14 cellular contexts compared by ENCODE assay signal in genomic region chr18:63588869-63589268, GRCh38. TPM values are rescaled to one million over a fixed set of nuclear protein-coding genes. Genes with fewer than 3 reads are reported as not detected.
"Had no signal": no experiment of that assay in that cellular context is flagged by ENCODE, and none has a peak within 500 bp of the region (broad histone marks: within the 10 kb centered on the region; RNA-seq: fewer than 3 reads in every experiment).

No MANE protein-coding gene starts in this region.

- H3K4me3 Mint-ChIP-seq: activated naive CD4-positive, alpha-beta T cell treated with anti-CD3 and anti-CD28 coated beads, Interleukin-2, amount 50 U/mL, for 24 hours; naive thymus-derived CD8-positive, alpha-beta T cell had no signal

- DNase-seq: activated CD4-positive, alpha-beta T cell treated with anti-CD3 and anti-CD28 coated beads, Interleukin-2, amount 50 U/mL, for 4 hours; activated CD4-positive, CD25-positive, alpha-beta regulatory T cell treated with anti-CD3 and anti-CD28 coated beads, Interleukin-2, amount 50 U/mL, for 72 hours; activated effector memory CD4-positive, alpha-beta T cell treated with Interleukin-2 at 50 U/mL for 16 hours; activated T-cell treated with anti-CD3 and anti-CD28 coated beads, Interleukin-2, amount 50 U/mL, for 1 hour; foreskin melanocyte; heart left ventricle; mucosa of descending colon; naive thymus-derived CD8-positive, alpha-beta T cell; stimulated activated CD4-positive, alpha-beta T cell treated with anti-CD3 and anti-CD28 coated beads, Interleukin-4, amount 100 ng/mL, for 4 hours; stomach had no signal

- H3K9me3 Mint-ChIP-seq: activated naive CD4-positive, alpha-beta T cell treated with anti-CD3 and anti-CD28 coated beads, Interleukin-2, amount 50 U/mL, for 24 hours had no signal

- H3K36me3 Mint-ChIP-seq: activated naive CD4-positive, alpha-beta T cell treated with anti-CD3 and anti-CD28 coated beads, Interleukin-2, amount 50 U/mL, for 24 hours; naive thymus-derived CD8-positive, alpha-beta T cell had no signal

- H3K36me3 ChIP-seq: heart left ventricle, neutrophil, stomach, thoracic aorta had no signal

- ATAC-seq: heart left ventricle; mucosa of descending colon; naive thymus-derived CD8-positive, alpha-beta T cell had no signal

- H3K9me3 ChIP-seq: heart left ventricle, mucosa of descending colon, neutrophil, stomach, thoracic aorta had no signal

- H3K27ac ChIP-seq: heart left ventricle, neutrophil, stomach, thoracic aorta had no signal

- H3K4me1 Mint-ChIP-seq: activated naive CD4-positive, alpha-beta T cell treated with anti-CD3 and anti-CD28 coated beads, Interleukin-2, amount 50 U/mL, for 24 hours; naive thymus-derived CD8-positive, alpha-beta T cell had no signal

- H3K27ac Mint-ChIP-seq: activated naive CD4-positive, alpha-beta T cell treated with anti-CD3 and anti-CD28 coated beads, Interleukin-2, amount 50 U/mL, for 24 hours; naive thymus-derived CD8-positive, alpha-beta T cell had no signal

- H3K4me3 ChIP-seq: heart left ventricle, mucosa of descending colon, stomach, thoracic aorta had no signal

- H3K27me3 ChIP-seq: heart left ventricle, neutrophil, stomach had no signal

- H3K4me1 ChIP-seq: stomach had no signal

RNA-seq across cellular contexts. Expression of gene SERPINB13, which starts 1.7 kb away (rescaled TPM):
- total RNA-seq: heart left ventricle; mucosa of descending colon; naive thymus-derived CD8-positive, alpha-beta T cell; thoracic aorta had no signal

RNA-seq across cellular contexts. Expression of gene SERPINB12, which starts 46.7 kb away (rescaled TPM):
- total RNA-seq: heart left ventricle; mucosa of descending colon; naive thymus-derived CD8-positive, alpha-beta T cell; stomach; thoracic aorta; urinary bladder had no signal

RNA-seq across cellular contexts. Expression of gene SERPINB4, which starts 55.2 kb away (rescaled TPM):
- total RNA-seq: heart left ventricle; mucosa of descending colon; naive thymus-derived CD8-positive, alpha-beta T cell; stomach; thoracic aorta; urinary bladder had no signal
